ENCODE assay signal across 16 cellular contexts in the genomic region with DNA sequence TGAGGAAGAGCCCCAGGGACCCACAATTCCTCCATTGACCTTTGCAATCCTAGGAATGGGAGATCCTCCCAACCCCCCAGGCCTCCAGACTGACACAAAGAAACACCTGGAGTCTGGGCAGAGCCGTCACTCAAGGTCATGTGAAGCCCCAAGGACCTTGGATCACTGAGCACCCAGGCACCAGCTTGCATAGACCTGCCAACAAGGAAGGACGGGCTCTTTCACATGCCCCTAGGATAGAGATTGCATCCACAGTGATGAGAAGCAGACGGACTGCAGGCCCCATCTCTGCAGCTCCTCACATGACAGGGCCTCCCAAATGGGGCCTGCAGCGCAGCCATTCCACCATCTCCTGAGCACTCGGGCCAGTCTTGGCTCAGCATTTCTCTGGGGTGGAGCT.
DNase-seq lines count a peak whose midpoint lies in the region; ATAC-seq, FAIRE-seq and TF ChIP-seq lines count a peak whose summit lies in the region.
"Had no signal": no experiment of that assay in that cellular context is flagged by ENCODE, and none has a peak within 500 bp of the region (broad histone marks: within the 10 kb centered on the region; RNA-seq: fewer than 3 reads in every experiment).

No MANE protein-coding gene starts in this region.

- H3K14ac ChIP-seq in mesenchymal stem cell (ENCODE audit: low read length in 2 of 2) = no peak overlapping the region

- H3K9me3 ChIP-seq in SK-N-SH (no peaks in the 10 kb centered on the region), mesenchymal stem cell (ENCODE audit: control insufficient read depth, low read length) (peaks cover 24% of the 10 kb centered on the region)
- H3K9me3 ChIP-seq: A549, HAP-1 had no signal

- peak overlapping the region; percentile 7 for H4K8ac ChIP-seq in mesenchymal stem cell (ENCODE audit: low read length)

- no peak overlapping the region for H2AK5ac ChIP-seq in mesenchymal stem cell (ENCODE audit: low read length, severe bottlenecking)

- H3K9ac ChIP-seq in SK-N-SH = no peak overlapping the region
- no peak overlapping the region for H3K9ac ChIP-seq in mesenchymal stem cell (ENCODE audit: low read length)
- H3K9ac ChIP-seq: BLaER1 had no signal

- no peak for FAIRE-seq in D721Med (lab: Jason Lieb, UNC)
- FAIRE-seq: GM12878, GM19239 had no signal

- H4K91ac ChIP-seq in mesenchymal stem cell (ENCODE audit: low read length) = no peak overlapping the region

- H3K27me3 ChIP-seq in SK-N-SH (ENCODE audit: insufficient read depth) (no peaks in the 10 kb centered on the region), mesenchymal stem cell (ENCODE audit: control insufficient read depth in 1 of 2, insufficient read depth in 1 of 2, low read length in 2 of 2) (no peaks in the 10 kb centered on the region)
- H3K27me3 ChIP-seq: BLaER1 had no signal

- no peak overlapping the region for H2BK15ac ChIP-seq in mesenchymal stem cell (ENCODE audit: low read depth, poor library complexity, severe bottlenecking)

- no peak overlapping the region for H2BK5ac ChIP-seq in mesenchymal stem cell (ENCODE audit: low read depth, low read length, poor library complexity, severe bottlenecking)

- H4K20me1 ChIP-seq in SK-N-SH (ENCODE audit: insufficient read depth) = no peaks in the 10 kb centered on the region
- H4K20me1 ChIP-seq: BLaER1 had no signal

- H3K27ac ChIP-seq in SK-N-SH (ENCODE audit: low read depth in 2 of 2, low read length in 1 of 2) (no peak overlapping the region), mesenchymal stem cell (ENCODE audit: low read length, poor library complexity, severe bottlenecking) (no peak overlapping the region)
- H3K27ac ChIP-seq: 22Rv1, A549, BLaER1 had no signal

- no peak overlapping the region for H3K23ac ChIP-seq in mesenchymal stem cell (ENCODE audit: low read length in 2 of 2)

- H3K36me3 ChIP-seq in SK-N-SH (replicated peaks in 1 of 2; ENCODE audit: control insufficient read depth in 1 of 2, insufficient read depth in 2 of 2, low read length in 1 of 2) (peaks cover 0 to 7% of the 10 kb centered on the region in 2 experiments), mesenchymal stem cell (ENCODE audit: control insufficient read depth in 1 of 2, insufficient read depth in 2 of 2, low read depth in 1 of 2, low read length in 2 of 2) (peaks cover 0 to 18% of the 10 kb centered on the region in 2 experiments)
- H3K36me3 ChIP-seq: HAP-1 had no signal

- POLR2A ChIA-PET in SK-N-SH (lab: Yijun Ruan, JAX) = no interaction called here

- TF ChIP-seq CTCF in SK-N-SH (IDR thresholded peaks at IDR 0.05) = no peak
- no peak for TF ChIP-seq CTCF in D721Med (IDR thresholded peaks at IDR 0.05; ENCODE audit: insufficient read depth, missing control alignments)

- no peaks in the 10 kb centered on the region for H3K9me2 ChIP-seq in SK-N-SH

- CTCF ChIA-PET in SK-N-SH (lab: Yijun Ruan, JAX) = interaction anchor here (3.6 kb wide), 1 partner anchor 15 kb away, joined by 24 read pairs; no protein-coding TSS in a partner anchor

- TF ChIP-seq EP300 in SK-N-SH (IDR thresholded peaks at IDR 0.05; ENCODE audit: borderline replicate concordance in 1 of 2, low read depth in 1 of 2, low read length in 1 of 2) = no peak

- H3K4me2 ChIP-seq in SK-N-SH (no peak overlapping the region), mesenchymal stem cell (ENCODE audit: low read length, poor library complexity, severe bottlenecking) (no peak overlapping the region)
- H3K4me2 ChIP-seq: A549, BLaER1 had no signal

- peak; percentile 20 for DNase-seq in SK-N-SH
- peak; percentile 38 for DNase-seq in SK-N-DZ (ENCODE audit: low spot score)
- no peak for DNase-seq in mesenchymal stem cell
- no peak for DNase-seq in D721Med (ENCODE audit: insufficient read length, low spot score)
- no peak for DNase-seq in activated T-cell treated with anti-CD3 and anti-CD28 coated beads, Interleukin-2, amount 50 U/mL, for 1 hour
- no peak for DNase-seq in NCI-H2171 (lab: John Stamatoyannopoulos, UW)
- DNase-seq: CD4-positive, alpha-beta memory T cell; DMS79 treated with DMSO at 0.1 percent for 48 hours had no signal

- H3K4me3 ChIP-seq in SK-N-SH (ENCODE audit: low read depth in 2 of 2, low read length in 1 of 2) (no peak overlapping the region), mesenchymal stem cell (ENCODE audit: insufficient read depth in 1 of 2, low read depth in 1 of 2, low read length in 2 of 2) (no peak overlapping the region)
- H3K4me3 ChIP-seq: A549, BLaER1, GM12878, HAP-1 had no signal

- no peaks in the 10 kb centered on the region for H3K79me2 ChIP-seq in SK-N-SH (ENCODE audit: insufficient read depth)

- no peaks in the 10 kb centered on the region for H3K79me1 ChIP-seq in mesenchymal stem cell (replicated peaks; ENCODE audit: low read length, poor library complexity, severe bottlenecking)

- ATAC-seq in SK-N-SH treated with all-trans-retinoic acid at 6 μM for 48 hours = no peak; the same call in 2 of the 3 replicates
- no peak for ATAC-seq in HG03025 (IDR thresholded peaks at IDR 0.05; ENCODE audit: low FRiP score, unreplicated experiment)
- ATAC-seq: A549, GM12878 had no signal

- H3K4me1 ChIP-seq in SK-N-SH (ENCODE audit: control insufficient read depth in 1 of 2, insufficient read depth in 2 of 2, low read depth in 1 of 2, low read length in 1 of 2) (no peaks in the 10 kb centered on the region; a peak in 1 of 4 replicates), mesenchymal stem cell (ENCODE audit: control insufficient read depth, insufficient read depth, low read depth, low read length) (peaks cover 2% of the 10 kb centered on the region)
- H3K4me1 ChIP-seq: HAP-1 had no signal

- H2AFZ ChIP-seq in SK-N-SH (ENCODE audit: low read depth) (no peak overlapping the region), mesenchymal stem cell (ENCODE audit: low read depth, low read length) (no peak overlapping the region)

- peak overlapping the region in 1 of 2 experiments; percentile 78 for H2BK12ac ChIP-seq in mesenchymal stem cell (ENCODE audit: low read length in 2 of 2)

- H3K18ac ChIP-seq in mesenchymal stem cell (ENCODE audit: low read depth in 1 of 2, low read length in 2 of 2) = peak overlapping the region in 1 of 2 experiments; percentile 62

- H2BK120ac ChIP-seq in mesenchymal stem cell (ENCODE audit: low read depth, low read length) = peak overlapping the region; percentile 34

- 32% methylated on average over 2 of the region's 5 CpGs for WGBS in SK-N-SH (ENCODE audit: low lambda C conversion rate)
- 78% methylated on average over 5 of the region's 5 CpGs for WGBS in mesenchymal stem cell

- no peaks in the 10 kb centered on the region for H3F3A ChIP-seq in SK-N-SH (replicated peaks; ENCODE audit: insufficient read depth)

- H3K4ac ChIP-seq in mesenchymal stem cell (ENCODE audit: low read depth in 1 of 2, low read length in 2 of 2) = no peak overlapping the region

- no peak for TF ChIP-seq RAD21 in SK-N-SH (IDR thresholded peaks at IDR 0.05; ENCODE audit: low read length)

TF ChIP-seq in SK-N-SH, 30 proteins besides CTCF, POLR2A, EP300 and RAD21:
- TF ChIP-seq RFX5 (IDR thresholded peaks at IDR 0.05; ENCODE audit: low read length) (no peak), SIN3A (IDR thresholded peaks at IDR 0.05; ENCODE audit: borderline replicate concordance, low read depth, low read length) (no peak), FOXM1 (IDR thresholded peaks at IDR 0.05; ENCODE audit: low read depth) (no peak), CHD2 (IDR thresholded peaks at IDR 0.05; ENCODE audit: low read length, partially characterized antibody) (no peak)
- TF ChIP-seq, protein P1, sequence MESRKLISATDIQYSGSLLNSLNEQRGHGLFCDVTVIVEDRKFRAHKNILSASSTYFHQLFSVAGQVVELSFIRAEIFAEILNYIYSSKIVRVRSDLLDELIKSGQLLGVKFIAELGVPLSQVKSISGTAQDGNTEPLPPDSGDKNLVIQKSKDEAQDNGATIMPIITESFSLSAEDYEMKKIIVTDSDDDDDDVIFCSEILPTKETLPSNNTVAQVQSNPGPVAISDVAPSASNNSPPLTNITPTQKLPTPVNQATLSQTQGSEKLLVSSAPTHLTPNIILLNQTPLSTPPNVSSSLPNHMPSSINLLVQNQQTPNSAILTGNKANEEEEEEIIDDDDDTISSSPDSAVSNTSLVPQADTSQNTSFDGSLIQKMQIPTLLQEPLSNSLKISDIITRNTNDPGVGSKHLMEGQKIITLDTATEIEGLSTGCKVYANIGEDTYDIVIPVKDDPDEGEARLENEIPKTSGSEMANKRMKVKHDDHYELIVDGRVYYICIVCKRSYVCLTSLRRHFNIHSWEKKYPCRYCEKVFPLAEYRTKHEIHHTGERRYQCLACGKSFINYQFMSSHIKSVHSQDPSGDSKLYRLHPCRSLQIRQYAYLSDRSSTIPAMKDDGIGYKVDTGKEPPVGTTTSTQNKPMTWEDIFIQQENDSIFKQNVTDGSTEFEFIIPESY (IDR thresholded peaks at IDR 0.05; ENCODE audit: borderline replicate concordance, low read depth) = no peak

TF ChIP-seq in SK-N-SH treated with all-trans-retinoic acid at 6 μM for 48 hours, 23 proteins besides CTCF, POLR2A, EP300 and RAD21 (continues in another document):
- TF ChIP-seq, protein P2, sequence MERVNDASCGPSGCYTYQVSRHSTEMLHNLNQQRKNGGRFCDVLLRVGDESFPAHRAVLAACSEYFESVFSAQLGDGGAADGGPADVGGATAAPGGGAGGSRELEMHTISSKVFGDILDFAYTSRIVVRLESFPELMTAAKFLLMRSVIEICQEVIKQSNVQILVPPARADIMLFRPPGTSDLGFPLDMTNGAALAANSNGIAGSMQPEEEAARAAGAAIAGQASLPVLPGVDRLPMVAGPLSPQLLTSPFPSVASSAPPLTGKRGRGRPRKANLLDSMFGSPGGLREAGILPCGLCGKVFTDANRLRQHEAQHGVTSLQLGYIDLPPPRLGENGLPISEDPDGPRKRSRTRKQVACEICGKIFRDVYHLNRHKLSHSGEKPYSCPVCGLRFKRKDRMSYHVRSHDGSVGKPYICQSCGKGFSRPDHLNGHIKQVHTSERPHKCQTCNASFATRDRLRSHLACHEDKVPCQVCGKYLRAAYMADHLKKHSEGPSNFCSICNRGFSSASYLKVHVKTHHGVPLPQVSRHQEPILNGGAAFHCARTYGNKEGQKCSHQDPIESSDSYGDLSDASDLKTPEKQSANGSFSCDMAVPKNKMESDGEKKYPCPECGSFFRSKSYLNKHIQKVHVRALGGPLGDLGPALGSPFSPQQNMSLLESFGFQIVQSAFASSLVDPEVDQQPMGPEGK (CRISPR knock-in tag; IDR thresholded peaks at IDR 0.05; ENCODE audit: borderline replicate concordance) = no peak
- no peak for TF ChIP-seq CSDC2 (CRISPR knock-in tag; IDR thresholded peaks at IDR 0.05)
- no peak for TF ChIP-seq GLIS3 (CRISPR knock-in tag; IDR thresholded peaks at IDR 0.05)
- TF ChIP-seq OSR1 (CRISPR knock-in tag; IDR thresholded peaks at IDR 0.05) = no peak
- TF ChIP-seq RARB (CRISPR knock-in tag; IDR thresholded peaks at IDR 0.05) = no peak
- no peak for TF ChIP-seq ZFP30 (CRISPR knock-in tag; IDR thresholded peaks at IDR 0.05)
- no peak for TF ChIP-seq ZNF565 (CRISPR knock-in tag; conservative IDR thresholded peaks at IDR 0.05; ENCODE audit: low read depth)
- TF ChIP-seq SNAI2 (CRISPR knock-in tag; IDR thresholded peaks at IDR 0.05) = no peak
- TF ChIP-seq TCF4 (CRISPR knock-in tag; IDR thresholded peaks at IDR 0.05; ENCODE audit: borderline replicate concordance) = no peak

Comparison
In these comparisons a context has a peak if more than half of its experiments do, and no peak if none do; other contexts are left out.
1. DNase-seq: peak in SK-N-SH (single experiment) and SK-N-DZ (single experiment); none in mesenchymal stem cell (single experiment), D721Med (single experiment), activated T-cell treated with anti-CD3 and anti-CD28 coated beads, Interleukin-2, amount 50 U/mL, for 1 hour (single experiment) and NCI-H2171 (single experiment).